8 cellular contexts compared by ENCODE assay signal in the genomic region with DNA sequence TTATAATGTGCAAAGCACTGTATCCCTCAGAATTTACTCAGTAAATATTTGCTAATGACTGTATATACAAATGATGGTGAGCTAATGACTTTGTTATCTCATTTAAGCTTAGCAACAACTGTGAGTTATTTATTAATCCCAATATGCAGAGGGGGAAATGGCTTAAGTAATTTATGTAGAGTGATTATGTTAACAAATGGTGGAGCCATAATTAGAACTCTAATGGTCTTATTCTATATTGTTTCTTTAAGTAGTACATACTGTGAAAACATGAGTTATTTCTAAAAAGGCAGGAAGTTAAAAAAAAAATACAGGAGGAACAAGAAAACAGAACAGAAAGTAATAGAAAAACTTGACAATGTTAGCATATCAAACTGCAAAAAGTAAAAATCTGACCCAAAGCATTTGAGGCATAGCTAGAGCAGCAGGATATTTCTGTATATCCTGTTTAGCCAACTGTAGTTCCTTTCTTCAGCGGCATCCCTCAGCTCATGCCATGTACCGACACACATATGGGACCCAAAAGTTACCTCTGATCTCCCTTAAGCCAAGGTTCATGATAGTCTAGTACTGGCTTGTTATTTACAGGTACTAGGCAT.
DNase-seq lines count a peak whose midpoint lies in the region; ATAC-seq and TF ChIP-seq lines count a peak whose summit lies in the region.

No MANE protein-coding gene starts in this region.

- H3K9me3 Mint-ChIP-seq in activated T-cell treated with anti-CD3 and anti-CD28 coated beads, Interleukin-2, amount 50 U/mL, for 24 hours: no peaks in the 10 kb centered on the region

- TF ChIP-seq CTCF in VCaP (conservative IDR thresholded peaks at IDR 0.05): no peak
- TF ChIP-seq CTCF in gastrocnemius medialis (IDR thresholded peaks at IDR 0.05 in 4 of 5, conservative IDR thresholded peaks at IDR 0.05 in 1 of 5): no peak

- no peaks in the 10 kb centered on the region for H3K36me3 ChIP-seq in gastrocnemius medialis

- peaks cover 22% of the 10 kb centered on the region for H3K4me1 Mint-ChIP-seq in activated T-cell treated with anti-CD3 and anti-CD28 coated beads, Interleukin-2, amount 50 U/mL, for 24 hours (ENCODE audit: low read depth)

- no peaks in the 10 kb centered on the region for H3K9me3 ChIP-seq in gastrocnemius medialis

- TF ChIP-seq POLR2A in gastrocnemius medialis (IDR thresholded peaks at IDR 0.05): no peak

- no peaks in the 10 kb centered on the region for H3K27me3 Mint-ChIP-seq in activated T-cell treated with anti-CD3 and anti-CD28 coated beads, Interleukin-2, amount 50 U/mL, for 24 hours

- ATAC-seq in HG03095 (IDR thresholded peaks at IDR 0.05; ENCODE audit: unreplicated experiment) (peak; percentile 56), gastrocnemius medialis (no peak)

- no peaks in the 10 kb centered on the region for H3K27me3 ChIP-seq in gastrocnemius medialis

- peak overlapping the region; percentile 8 for H3K4me3 Mint-ChIP-seq in activated T-cell treated with anti-CD3 and anti-CD28 coated beads, Interleukin-2, amount 50 U/mL, for 24 hours

- intact Hi-C loops in gastrocnemius medialis (cut with DNase I; ENCODE audit: low total_unique reads): no loop called here

- no peak for DNase-seq in activated T-cell treated with anti-CD3 and anti-CD28 coated beads, Interleukin-2, amount 50 U/mL, for 24 hours
- DNase-seq in activated T-cell treated with anti-CD3 and anti-CD28 coated beads, Interleukin-2, amount 50 U/mL, for 48 hours: no peak
- DNase-seq in renal cortical epithelial cell (ENCODE audit: low read depth) (peak; percentile 62), HuH-7.5 (ENCODE audit: low spot score) (no peak), gastrocnemius medialis (no peak), hepatic stellate cell (ENCODE audit: low spot score) (no peak)

- in situ Hi-C loops in gastrocnemius medialis (cut with MboI; ENCODE audit: low sequenced_read_pairs in 4 of 4): no loop called here

- peak overlapping the region; percentile 10 for H3K27ac ChIP-seq in VCaP
- no peak overlapping the region for H3K27ac ChIP-seq in gastrocnemius medialis

- no peak overlapping the region for H3K4me3 ChIP-seq in gastrocnemius medialis

- peaks cover 0 to 9% of the 10 kb centered on the region in 2 donors for H3K4me1 ChIP-seq in gastrocnemius medialis

- H3K36me3 Mint-ChIP-seq in activated T-cell treated with anti-CD3 and anti-CD28 coated beads, Interleukin-2, amount 50 U/mL, for 24 hours (ENCODE audit: low read depth): peaks cover 6% of the 10 kb centered on the region

- H3K27ac Mint-ChIP-seq in activated T-cell treated with anti-CD3 and anti-CD28 coated beads, Interleukin-2, amount 50 U/mL, for 24 hours: peak overlapping the region; percentile 19
